Comparison of ENCODE assay signal across 8 cellular contexts in genomic region chrX:72018277-72019112, GRCh38.
DNase-seq lines count a peak whose midpoint lies in the region; ATAC-seq and TF ChIP-seq lines count a peak whose summit lies in the region.

No MANE protein-coding gene starts in this region.

- H3K4me1 Mint-ChIP-seq in Calu3 (ENCODE audit: low read depth, unreplicated experiment) (peaks cover 10% of the 10 kb centered on the region), progenitor cell of endocrine pancreas (ENCODE audit: low read depth) (peaks cover 4% of the 10 kb centered on the region)
- peaks cover 14% of the 10 kb centered on the region for H3K4me1 Mint-ChIP-seq in activated naive CD8-positive, alpha-beta T cell treated with anti-CD3 and anti-CD28 coated beads, Interleukin-2, amount 50 U/mL, for 24 hours

- H3K36me3 Mint-ChIP-seq in Calu3 (ENCODE audit: insufficient read depth, unreplicated experiment) (no peaks in the 10 kb centered on the region), progenitor cell of endocrine pancreas (ENCODE audit: insufficient read depth) (no peaks in the 10 kb centered on the region)
- H3K36me3 Mint-ChIP-seq in activated naive CD8-positive, alpha-beta T cell treated with anti-CD3 and anti-CD28 coated beads, Interleukin-2, amount 50 U/mL, for 24 hours (ENCODE audit: low read depth): no peaks in the 10 kb centered on the region

- intact Hi-C loops in Calu3 (cut with micrococcal nuclease; ENCODE audit: unreplicated experiment) (loop anchor here (1.0 kb wide), 1 partner anchor 108 kb away; no protein-coding TSS in a partner anchor), cardiac septum (cut with DNase I) (loop anchor here (2.0 kb wide), 2 partner anchors 30 to 108 kb away; no protein-coding TSS in a partner anchor)

- H3K79me2 ChIP-seq in Karpas-422 (ENCODE audit: low read length): no peaks in the 10 kb centered on the region

- H3K27ac Mint-ChIP-seq in Calu3 (ENCODE audit: unreplicated experiment) (no peak overlapping the region), progenitor cell of endocrine pancreas (no peak overlapping the region)
- H3K27ac Mint-ChIP-seq in activated naive CD8-positive, alpha-beta T cell treated with anti-CD3 and anti-CD28 coated beads, Interleukin-2, amount 50 U/mL, for 24 hours: no peak overlapping the region

- no peaks in the 10 kb centered on the region for H3K9me3 ChIP-seq in Karpas-422 (ENCODE audit: low read length)
- H3K9me3 ChIP-seq in upper lobe of left lung: no peaks in the 10 kb centered on the region

- no peaks in the 10 kb centered on the region for H3K9me2 ChIP-seq in Karpas-422 (replicated peaks; ENCODE audit: insufficient read depth, low read length)

- H3K27me3 ChIP-seq in Karpas-422 (ENCODE audit: low read length): no peaks in the 10 kb centered on the region; the same call in 1 of the 2 replicates
- peaks cover 0 to 4% (median 0%) of the 10 kb centered on the region in 4 donors for H3K27me3 ChIP-seq in upper lobe of left lung

- H3K4me3 ChIP-seq in Karpas-422 (ENCODE audit: low read length): no peak overlapping the region; the same call in 1 of the 2 replicates
- peak overlapping the region in 1 of 4 donors; percentile 31 for H3K4me3 ChIP-seq in upper lobe of left lung

- H4K20me1 ChIP-seq in Karpas-422 (ENCODE audit: insufficient read depth, low read depth, low read length): no peaks in the 10 kb centered on the region

- H3K9me3 Mint-ChIP-seq in Calu3 (ENCODE audit: low read depth, unreplicated experiment) (no peaks in the 10 kb centered on the region), progenitor cell of endocrine pancreas (ENCODE audit: low read depth) (peaks cover 2% of the 10 kb centered on the region)
- no peaks in the 10 kb centered on the region for H3K9me3 Mint-ChIP-seq in activated naive CD8-positive, alpha-beta T cell treated with anti-CD3 and anti-CD28 coated beads, Interleukin-2, amount 50 U/mL, for 24 hours

- TF ChIP-seq CTCF in Calu3 (IDR thresholded peaks at IDR 0.05; ENCODE audit: unreplicated experiment): peak; percentile 59
- TF ChIP-seq CTCF in progenitor cell of endocrine pancreas (IDR thresholded peaks at IDR 0.05; ENCODE audit: unreplicated experiment): peak; percentile 74
- TF ChIP-seq CTCF in upper lobe of left lung (IDR thresholded peaks at IDR 0.05): peak; percentile 78 to 90 (median 88)

- H3K4me3 Mint-ChIP-seq in Calu3 (ENCODE audit: low read depth, unreplicated experiment) (peak overlapping the region; percentile 40), progenitor cell of endocrine pancreas (ENCODE audit: low read depth) (peak overlapping the region; percentile 42)
- H3K4me3 Mint-ChIP-seq in activated naive CD8-positive, alpha-beta T cell treated with anti-CD3 and anti-CD28 coated beads, Interleukin-2, amount 50 U/mL, for 24 hours: no peak overlapping the region

- H3K4me1 ChIP-seq in Karpas-422 (ENCODE audit: low read length) (no peaks in the 10 kb centered on the region), upper lobe of left lung (peaks cover 3 to 12% (median 4%) of the 10 kb centered on the region in 4 donors)

- CTCF ChIA-PET in Calu3 (lab: Charles Lee): interaction anchor here (0.5 to 2.1 kb wide), 3 partner anchors 11 to 1102 kb away, joined by 4 to 9 read pairs (median 5); no protein-coding TSS in a partner anchor

- peak overlapping the region; percentile 42 for H3K4me2 ChIP-seq in Karpas-422 (ENCODE audit: low read depth, low read length, poor library complexity, severe bottlenecking)

- DNase-seq in Calu3: peak; percentile 87
- DNase-seq in Karpas-422: peak; percentile 77
- DNase-seq in SW480 (ENCODE audit: low spot score): peak; percentile 82
- peak; percentile 77 for DNase-seq in activated naive CD8-positive, alpha-beta T cell treated with anti-CD3 and anti-CD28 coated beads, Interleukin-2, amount 50 U/mL, for 24 hours
- peak; percentile 91 for DNase-seq in cardiac septum (ENCODE audit: low spot score)
- DNase-seq in progenitor cell of endocrine pancreas (ENCODE audit: low spot score, unreplicated experiment): peak; percentile 72
- DNase-seq in upper lobe of left lung: peak; percentile 91 to 96

- ATAC-seq in GM21447 (IDR thresholded peaks at IDR 0.05; ENCODE audit: unreplicated experiment): peak; percentile 52
- peak; percentile 93 for ATAC-seq in activated naive CD8-positive, alpha-beta T cell treated with anti-CD3 and anti-CD28 coated beads, Interleukin-2, amount 50 U/mL, for 24 hours
- ATAC-seq in upper lobe of left lung (ENCODE audit: low FRiP score in 2 of 2): peak; percentile 93 to 99

- H3K27me3 Mint-ChIP-seq in Calu3 (ENCODE audit: unreplicated experiment) (peaks cover 47% of the 10 kb centered on the region), progenitor cell of endocrine pancreas (no peaks in the 10 kb centered on the region)
- H3K27me3 Mint-ChIP-seq in activated naive CD8-positive, alpha-beta T cell treated with anti-CD3 and anti-CD28 coated beads, Interleukin-2, amount 50 U/mL, for 24 hours: peaks cover 30% of the 10 kb centered on the region

- WGBS in upper lobe of left lung, 2 donors: 30 to 43% methylated on average over 15 to 46 of the region's 70 CpGs

- TF ChIP-seq POLR2A in upper lobe of left lung (IDR thresholded peaks at IDR 0.05): peak in 1 of 4 donors; percentile 16

- TF ChIP-seq EP300 in upper lobe of left lung (IDR thresholded peaks at IDR 0.05): peak in 2 of 4 donors; percentile 7 to 51

- no TSS peak for BruUV-seq in Calu3 (replicated peaks; lab: Mats Ljungman, UMichigan)

- H3K27ac ChIP-seq in Karpas-422 (ENCODE audit: low read length) (no peak overlapping the region), upper lobe of left lung (peak overlapping the region; percentile 7 to 69 (median 34))

- no peaks in the 10 kb centered on the region for H3K36me3 ChIP-seq in Karpas-422 (ENCODE audit: insufficient read depth, low read length)
- H3K36me3 ChIP-seq in upper lobe of left lung: no peaks in the 10 kb centered on the region

- H3K9ac ChIP-seq in Karpas-422 (ENCODE audit: low read length): no peak overlapping the region; the same call in 1 of the 2 replicates

- H2AFZ ChIP-seq in Karpas-422 (ENCODE audit: low read length): no peak overlapping the region
